ENCODE assay signal across 16 cellular contexts in the genomic region with DNA sequence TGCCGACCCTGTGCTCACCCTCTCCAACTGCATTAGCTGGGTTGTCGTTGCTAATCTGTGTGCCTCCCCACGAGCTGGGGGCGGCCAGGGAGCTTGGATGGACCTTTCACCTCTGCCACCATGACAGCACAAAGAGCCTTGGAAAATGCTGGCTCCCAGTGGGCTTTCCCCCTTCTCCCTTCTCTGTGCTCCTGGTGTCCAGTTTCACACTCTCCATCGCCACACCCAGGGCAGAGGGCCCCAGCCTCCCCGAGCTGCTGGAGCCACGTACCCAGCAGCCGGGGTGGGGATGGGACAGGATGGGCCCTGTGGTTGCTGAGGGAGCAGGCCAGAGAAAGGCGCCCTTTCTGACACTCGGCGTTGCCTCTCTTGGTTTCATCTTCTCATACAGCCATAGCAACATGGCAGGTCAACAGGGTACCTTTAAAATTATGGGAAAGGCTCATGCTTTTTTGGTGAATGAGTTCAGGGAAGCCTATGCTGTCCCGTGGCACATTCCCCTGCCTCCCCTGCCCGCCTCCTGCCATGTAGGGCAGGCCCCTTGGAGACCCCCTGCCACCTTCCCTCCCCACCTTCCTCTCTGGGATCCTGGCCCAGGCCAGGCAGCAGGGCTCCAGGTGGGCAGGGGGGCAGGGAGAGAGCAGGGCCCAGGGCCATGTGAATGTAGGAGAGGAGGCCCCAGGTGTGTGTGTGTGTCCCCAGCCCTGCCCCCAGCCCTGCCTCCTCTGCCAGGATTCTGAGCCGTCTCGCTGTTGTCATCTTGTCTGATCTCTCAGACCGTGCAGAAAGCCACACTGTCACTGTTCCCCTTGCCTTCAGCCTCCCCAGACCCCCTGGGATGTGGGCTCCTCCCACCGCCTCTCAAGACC.
"Had no signal": no experiment of that assay in that cellular context is flagged by ENCODE, and none has a peak within 500 bp of the region (broad histone marks: within the 10 kb centered on the region; RNA-seq: fewer than 3 reads in every experiment).

No MANE protein-coding gene starts in this region.

- ATAC-seq: activated CD8-positive, alpha-beta T cell treated with anti-CD3 and anti-CD28 coated beads, Interleukin-2, amount 10 ng/mL, durations not matched to agents 7 days and 5 days; activated T-cell treated with anti-CD3 and anti-CD28 coated beads, Interleukin-2, amount 50 U/mL, for 4 hours; left ventricle myocardium superior; sciatic nerve had no signal

- H3K4me1 ChIP-seq: breast epithelium, parathyroid adenoma, upper lobe of left lung had no signal

- DNase-seq: activated CD4-positive, alpha-beta T cell treated with anti-CD3 and anti-CD28 coated beads, Interleukin-2, amount 10 ng/mL, durations not matched to agents 24 days and 14 days; activated CD8-positive, alpha-beta T cell treated with anti-CD3 and anti-CD28 coated beads, Interleukin-2, amount 10 ng/mL, durations not matched to agents 7 days and 5 days; activated naive CD4-positive, alpha-beta T cell treated with anti-CD3 and anti-CD28 coated beads, Interleukin-2, amount 10 ng/mL, durations not matched to agents 7 days and 5 days; activated T-cell treated with anti-CD3 and anti-CD28 coated beads, Interleukin-2, amount 50 U/mL, for 4 hours; effector CD4-positive, alpha-beta T cell; head of caudate nucleus; kidney glomerular epithelial cell; left ventricle myocardium superior; stimulated activated CD4-positive, alpha-beta T cell treated with anti-CD3 and anti-CD28 coated beads, Interleukin-4, amount 100 ng/mL, for 1 hour; upper lobe of left lung had no signal

- H3K36me3 ChIP-seq: breast epithelium, neutrophil, thoracic aorta, upper lobe of left lung had no signal

- H3K4me2 ChIP-seq: smooth muscle cell had no signal

- H3K36me3 Mint-ChIP-seq: activated naive CD4-positive, alpha-beta T cell treated with anti-CD3 and anti-CD28 coated beads, Interleukin-2, amount 10 ng/mL, durations not matched to agents 7 days and 5 days had no signal

- H3K4me1 Mint-ChIP-seq: activated CD4-positive, alpha-beta T cell treated with anti-CD3 and anti-CD28 coated beads, Interleukin-2, amount 10 ng/mL, durations not matched to agents 24 days and 14 days; activated naive CD4-positive, alpha-beta T cell treated with anti-CD3 and anti-CD28 coated beads, Interleukin-2, amount 10 ng/mL, durations not matched to agents 7 days and 5 days had no signal

- H2AFZ ChIP-seq: parathyroid adenoma had no signal

- H3K9me3 Mint-ChIP-seq: activated CD4-positive, alpha-beta T cell treated with anti-CD3 and anti-CD28 coated beads, Interleukin-2, amount 10 ng/mL, durations not matched to agents 24 days and 14 days; activated naive CD4-positive, alpha-beta T cell treated with anti-CD3 and anti-CD28 coated beads, Interleukin-2, amount 10 ng/mL, durations not matched to agents 7 days and 5 days; activated T-cell treated with anti-CD3 and anti-CD28 coated beads, Interleukin-2, amount 50 U/mL, for 4 hours had no signal

- H3K27ac ChIP-seq: breast epithelium, neutrophil, parathyroid adenoma, thoracic aorta, upper lobe of left lung had no signal

- H3K79me2 ChIP-seq: parathyroid adenoma had no signal

- H3K4me3 Mint-ChIP-seq: activated CD4-positive, alpha-beta T cell treated with anti-CD3 and anti-CD28 coated beads, Interleukin-2, amount 10 ng/mL, durations not matched to agents 24 days and 14 days; activated CD8-positive, alpha-beta T cell treated with anti-CD3 and anti-CD28 coated beads, Interleukin-2, amount 10 ng/mL, durations not matched to agents 7 days and 5 days; activated naive CD4-positive, alpha-beta T cell treated with anti-CD3 and anti-CD28 coated beads, Interleukin-2, amount 10 ng/mL, durations not matched to agents 7 days and 5 days; activated T-cell treated with anti-CD3 and anti-CD28 coated beads, Interleukin-2, amount 50 U/mL, for 4 hours had no signal

- H3K9me3 ChIP-seq: breast epithelium, neutrophil, thoracic aorta, upper lobe of left lung had no signal

- H3K27me3 ChIP-seq: upper lobe of left lung had no signal

- H3K4me3 ChIP-seq: breast epithelium, smooth muscle cell, thoracic aorta, upper lobe of left lung had no signal

- H3K27ac Mint-ChIP-seq: activated CD4-positive, alpha-beta T cell treated with anti-CD3 and anti-CD28 coated beads, Interleukin-2, amount 10 ng/mL, durations not matched to agents 24 days and 14 days; activated CD8-positive, alpha-beta T cell treated with anti-CD3 and anti-CD28 coated beads, Interleukin-2, amount 10 ng/mL, durations not matched to agents 7 days and 5 days; activated naive CD4-positive, alpha-beta T cell treated with anti-CD3 and anti-CD28 coated beads, Interleukin-2, amount 10 ng/mL, durations not matched to agents 7 days and 5 days had no signal
